In the genomic region with DNA sequence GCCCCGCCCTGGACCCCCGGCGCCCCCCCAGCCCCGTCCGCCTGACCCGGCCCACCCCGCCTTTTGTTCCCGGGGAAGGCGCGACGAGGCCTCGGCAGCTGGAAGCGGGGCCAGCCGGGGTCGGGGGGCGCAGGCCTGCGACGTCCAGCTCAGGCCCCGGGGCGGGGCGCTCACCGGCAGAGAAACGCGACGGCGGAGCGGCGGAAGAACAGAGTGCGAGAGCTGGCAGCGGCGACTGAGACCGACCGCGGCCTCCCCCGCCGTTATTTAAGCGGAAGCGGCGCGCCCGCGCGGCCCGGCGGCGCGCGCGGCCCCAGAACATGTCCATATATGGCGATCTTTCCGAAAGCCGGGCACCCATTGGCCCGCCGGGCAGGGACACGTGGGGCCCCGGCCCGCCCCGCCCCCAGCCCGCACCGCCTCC, we compare ENCODE assay signal across 1 cellular context.
TF ChIP-seq lines count a peak whose summit lies in the region.

Gene ACTG1 (minus strand): TSS at position 240 of the 424 bp plus-strand sequence. CDS start 445 bp downstream, outside the sequence.

TF ChIP-seq in K562, 482 proteins besides CTCF, POLR2A, EP300 and RAD21 (continued from another document and continues in another):
- TF ChIP-seq, protein P1, sequence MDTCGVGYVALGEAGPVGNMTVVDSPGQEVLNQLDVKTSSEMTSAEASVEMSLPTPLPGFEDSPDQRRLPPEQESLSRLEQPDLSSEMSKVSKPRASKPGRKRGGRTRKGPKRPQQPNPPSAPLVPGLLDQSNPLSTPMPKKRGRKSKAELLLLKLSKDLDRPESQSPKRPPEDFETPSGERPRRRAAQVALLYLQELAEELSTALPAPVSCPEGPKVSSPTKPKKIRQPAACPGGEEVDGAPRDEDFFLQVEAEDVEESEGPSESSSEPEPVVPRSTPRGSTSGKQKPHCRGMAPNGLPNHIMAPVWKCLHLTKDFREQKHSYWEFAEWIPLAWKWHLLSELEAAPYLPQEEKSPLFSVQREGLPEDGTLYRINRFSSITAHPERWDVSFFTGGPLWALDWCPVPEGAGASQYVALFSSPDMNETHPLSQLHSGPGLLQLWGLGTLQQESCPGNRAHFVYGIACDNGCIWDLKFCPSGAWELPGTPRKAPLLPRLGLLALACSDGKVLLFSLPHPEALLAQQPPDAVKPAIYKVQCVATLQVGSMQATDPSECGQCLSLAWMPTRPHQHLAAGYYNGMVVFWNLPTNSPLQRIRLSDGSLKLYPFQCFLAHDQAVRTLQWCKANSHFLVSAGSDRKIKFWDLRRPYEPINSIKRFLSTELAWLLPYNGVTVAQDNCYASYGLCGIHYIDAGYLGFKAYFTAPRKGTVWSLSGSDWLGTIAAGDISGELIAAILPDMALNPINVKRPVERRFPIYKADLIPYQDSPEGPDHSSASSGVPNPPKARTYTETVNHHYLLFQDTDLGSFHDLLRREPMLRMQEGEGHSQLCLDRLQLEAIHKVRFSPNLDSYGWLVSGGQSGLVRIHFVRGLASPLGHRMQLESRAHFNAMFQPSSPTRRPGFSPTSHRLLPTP (IDR thresholded peaks at IDR 0.05; ENCODE audit: borderline replicate concordance, extremely low read depth, insufficient read length) = no peak
- TF ChIP-seq FOXA1 (IDR thresholded peaks at IDR 0.05; ENCODE audit: borderline replicate concordance) (no peak), EP400 (IDR thresholded peaks at IDR 0.05) (peak; percentile 43; the same call in 1 of the 2 replicates), ATF4 (CRISPR knock-in tag; IDR thresholded peaks at IDR 0.05) (no peak), RBM25 (IDR thresholded peaks at IDR 0.05; ENCODE audit: low read depth, low read length, severe bottlenecking) (peak; percentile 96), ZNF695 (CRISPR knock-in tag; IDR thresholded peaks at IDR 0.05) (no peak), MIER1 (IDR thresholded peaks at IDR 0.05; ENCODE audit: low read depth) (no peak), SIRT6 (IDR thresholded peaks at IDR 0.05; ENCODE audit: low read depth, low read length) (no peak), BHLHE40 (IDR thresholded peaks at IDR 0.05; ENCODE audit: low read length) (no peak), MAX (CRISPR knock-in tag; IDR thresholded peaks at IDR 0.05) (no peak), RFX5 (IDR thresholded peaks at IDR 0.05; ENCODE audit: low read depth, low read length) (no peak), ZNF407 (IDR thresholded peaks at IDR 0.05; ENCODE audit: low read depth) (no peak), CBFA2T3 (IDR thresholded peaks at IDR 0.05) (no peak), CEBPB (tag; IDR thresholded peaks at IDR 0.05) (no peak), PCBP2 (IDR thresholded peaks at IDR 0.05; ENCODE audit: low read depth, low read length, poor library complexity, severe bottlenecking) (no peak), TBL1XR1 (IDR thresholded peaks at IDR 0.05; ENCODE audit: low read length in 2 of 2) (no peak), ETV6 (IDR thresholded peaks at IDR 0.05; ENCODE audit: borderline replicate concordance in 1 of 2, low read depth in 2 of 2, low read length in 1 of 2) (no peak), ETV6 (CRISPR knock-in tag; IDR thresholded peaks at IDR 0.05; ENCODE audit: borderline replicate concordance) (no peak), SRSF7 (optimal IDR thresholded peaks at IDR 0.05; ENCODE audit: low read depth, low read length) (peak; percentile 90), ZNF274 (IDR thresholded peaks at IDR 0.05; ENCODE audit: borderline replicate concordance, low read depth, low read length) (no peak), MCM7 (IDR thresholded peaks at IDR 0.05) (no peak), PHF21A (IDR thresholded peaks at IDR 0.05; ENCODE audit: borderline replicate concordance, low read depth) (no peak), TAF7 (tag; IDR thresholded peaks at IDR 0.05) (no peak), LCOR (CRISPR knock-in tag; IDR thresholded peaks at IDR 0.05) (no peak), ILF3 (IDR thresholded peaks at IDR 0.05; ENCODE audit: borderline replicate concordance) (no peak), ZNF780A (CRISPR knock-in tag; IDR thresholded peaks at IDR 0.05) (no peak), RNF2 (IDR thresholded peaks at IDR 0.05) (0 out of 2 replicates have a peak, but pooled peaks have one; percentile 42), PHF20 (IDR thresholded peaks at IDR 0.05; ENCODE audit: partially characterized antibody) (no peak), POLR2AphosphoS5 (IDR thresholded peaks at IDR 0.05; ENCODE audit: control insufficient read depth, insufficient read depth, low read depth, low read length) (peak; percentile 95), COPS2 (conservative IDR thresholded peaks at IDR 0.05) (no peak), STAT6 (CRISPR knock-in tag; IDR thresholded peaks at IDR 0.05) (no peak), RHOXF2B (CRISPR knock-in tag; conservative IDR thresholded peaks at IDR 0.05) (no peak)
- TF ChIP-seq, protein P2, sequence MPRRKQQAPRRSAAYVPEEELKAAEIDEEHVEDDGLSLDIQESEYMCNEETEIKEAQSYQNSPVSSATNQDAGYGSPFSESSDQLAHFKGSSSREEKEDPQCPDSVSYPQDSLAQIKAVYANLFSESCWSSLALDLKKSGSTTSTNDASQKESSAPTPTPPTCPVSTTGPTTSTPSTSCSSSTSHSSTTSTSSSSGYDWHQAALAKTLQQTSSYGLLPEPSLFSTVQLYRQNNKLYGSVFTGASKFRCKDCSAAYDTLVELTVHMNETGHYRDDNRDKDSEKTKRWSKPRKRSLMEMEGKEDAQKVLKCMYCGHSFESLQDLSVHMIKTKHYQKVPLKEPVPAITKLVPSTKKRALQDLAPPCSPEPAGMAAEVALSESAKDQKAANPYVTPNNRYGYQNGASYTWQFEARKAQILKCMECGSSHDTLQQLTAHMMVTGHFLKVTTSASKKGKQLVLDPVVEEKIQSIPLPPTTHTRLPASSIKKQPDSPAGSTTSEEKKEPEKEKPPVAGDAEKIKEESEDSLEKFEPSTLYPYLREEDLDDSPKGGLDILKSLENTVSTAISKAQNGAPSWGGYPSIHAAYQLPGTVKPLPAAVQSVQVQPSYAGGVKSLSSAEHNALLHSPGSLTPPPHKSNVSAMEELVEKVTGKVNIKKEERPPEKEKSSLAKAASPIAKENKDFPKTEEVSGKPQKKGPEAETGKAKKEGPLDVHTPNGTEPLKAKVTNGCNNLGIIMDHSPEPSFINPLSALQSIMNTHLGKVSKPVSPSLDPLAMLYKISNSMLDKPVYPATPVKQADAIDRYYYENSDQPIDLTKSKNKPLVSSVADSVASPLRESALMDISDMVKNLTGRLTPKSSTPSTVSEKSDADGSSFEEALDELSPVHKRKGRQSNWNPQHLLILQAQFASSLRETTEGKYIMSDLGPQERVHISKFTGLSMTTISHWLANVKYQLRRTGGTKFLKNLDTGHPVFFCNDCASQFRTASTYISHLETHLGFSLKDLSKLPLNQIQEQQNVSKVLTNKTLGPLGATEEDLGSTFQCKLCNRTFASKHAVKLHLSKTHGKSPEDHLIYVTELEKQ (CRISPR knock-in tag; IDR thresholded peaks at IDR 0.05) = no peak
- TF ChIP-seq, protein P3, sequence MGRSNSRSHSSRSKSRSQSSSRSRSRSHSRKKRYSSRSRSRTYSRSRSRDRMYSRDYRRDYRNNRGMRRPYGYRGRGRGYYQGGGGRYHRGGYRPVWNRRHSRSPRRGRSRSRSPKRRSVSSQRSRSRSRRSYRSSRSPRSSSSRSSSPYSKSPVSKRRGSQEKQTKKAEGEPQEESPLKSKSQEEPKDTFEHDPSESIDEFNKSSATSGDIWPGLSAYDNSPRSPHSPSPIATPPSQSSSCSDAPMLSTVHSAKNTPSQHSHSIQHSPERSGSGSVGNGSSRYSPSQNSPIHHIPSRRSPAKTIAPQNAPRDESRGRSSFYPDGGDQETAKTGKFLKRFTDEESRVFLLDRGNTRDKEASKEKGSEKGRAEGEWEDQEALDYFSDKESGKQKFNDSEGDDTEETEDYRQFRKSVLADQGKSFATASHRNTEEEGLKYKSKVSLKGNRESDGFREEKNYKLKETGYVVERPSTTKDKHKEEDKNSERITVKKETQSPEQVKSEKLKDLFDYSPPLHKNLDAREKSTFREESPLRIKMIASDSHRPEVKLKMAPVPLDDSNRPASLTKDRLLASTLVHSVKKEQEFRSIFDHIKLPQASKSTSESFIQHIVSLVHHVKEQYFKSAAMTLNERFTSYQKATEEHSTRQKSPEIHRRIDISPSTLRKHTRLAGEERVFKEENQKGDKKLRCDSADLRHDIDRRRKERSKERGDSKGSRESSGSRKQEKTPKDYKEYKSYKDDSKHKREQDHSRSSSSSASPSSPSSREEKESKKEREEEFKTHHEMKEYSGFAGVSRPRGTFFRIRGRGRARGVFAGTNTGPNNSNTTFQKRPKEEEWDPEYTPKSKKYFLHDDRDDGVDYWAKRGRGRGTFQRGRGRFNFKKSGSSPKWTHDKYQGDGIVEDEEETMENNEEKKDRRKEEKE (IDR thresholded peaks at IDR 0.05; ENCODE audit: borderline replicate concordance in 1 of 2, control insufficient read depth in 1 of 2, low read depth in 2 of 2, low read length in 1 of 2) = no peak
